In the genomic region with DNA sequence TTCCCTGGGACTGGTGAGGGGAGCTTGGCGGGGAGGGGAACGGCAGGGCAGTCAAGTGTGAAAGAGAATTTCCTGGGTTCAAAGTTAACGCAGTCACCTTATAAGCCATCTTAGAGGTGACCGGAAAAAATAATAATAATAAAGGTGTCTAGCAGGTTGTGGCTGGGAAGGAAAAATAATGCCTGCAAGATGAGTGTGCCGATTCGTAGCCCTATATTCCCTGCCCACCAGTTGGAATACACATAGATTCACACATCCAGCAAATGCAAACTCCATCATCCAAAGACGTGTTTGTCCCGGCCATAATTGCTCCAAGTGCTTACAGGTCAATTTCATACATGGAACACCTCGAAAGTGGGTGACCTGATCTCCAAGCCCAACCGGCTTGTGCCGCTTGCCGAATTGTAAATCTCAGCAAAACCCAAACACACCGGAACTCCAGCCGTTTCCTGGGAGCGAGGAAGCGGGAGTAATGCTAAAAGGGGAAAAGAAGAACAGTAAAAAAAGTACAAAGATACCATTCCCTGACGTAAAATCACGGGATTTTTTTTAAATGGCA, we compare ENCODE assay signal across 8 cellular contexts. TPM values are rescaled to one million over a fixed set of nuclear protein-coding genes. Genes with fewer than 3 reads are reported as not detected.
DNase-seq lines count a peak whose midpoint lies in the region; ATAC-seq lines count a peak whose summit lies in the region.

No MANE protein-coding gene starts in this region.

- H3K9me3 ChIP-seq in right cardiac atrium (ENCODE audit: control insufficient read depth, low read length) = no peaks in the 10 kb centered on the region
- H3K9me3 ChIP-seq in skeletal muscle tissue (ENCODE audit: control insufficient read depth in 3 of 3, low read length in 3 of 3) = peaks cover 0 to 2% (median under 1%) of the 10 kb centered on the region in 3 donors

- no peaks in the 10 kb centered on the region for H3K4me1 ChIP-seq in right cardiac atrium (ENCODE audit: control insufficient read depth, insufficient read depth, low read length)
- H3K4me1 ChIP-seq in skeletal muscle tissue (ENCODE audit: control insufficient read depth in 3 of 3, insufficient read depth in 3 of 3, low read length in 3 of 3) = peaks cover 15 to 19% (median 17%) of the 10 kb centered on the region in 3 donors

- WGBS in right cardiac atrium = under 1% methylated on average over 18 of the region's 18 CpGs

- no peak for ATAC-seq in right cardiac atrium

- peak overlapping the region; percentile 48 to 70 (median 65) for H3K9ac ChIP-seq in skeletal muscle tissue (ENCODE audit: low read depth in 1 of 3, low read length in 3 of 3)

- H3K4me3 ChIP-seq in right cardiac atrium (ENCODE audit: low read length) (peak overlapping the region; percentile 72), skeletal muscle tissue (ENCODE audit: low read length in 3 of 3) (peak overlapping the region; percentile 66 to 83 (median 74))

- DNase-seq in DMS 273 (lab: John Stamatoyannopoulos, UW; ENCODE audit: unreplicated experiment) (peak; percentile 57), DMS 273 treated with DMSO at 0.1 percent for 48 hours (lab: John Stamatoyannopoulos, UW) (no peak), SHP77 (lab: John Stamatoyannopoulos, UW) (peak; percentile 12 to 23), right cardiac atrium (no peak), inferior parietal cortex (ENCODE audit: extremely low spot score) (no peak), CD1c-positive myeloid dendritic cell (ENCODE audit: extremely low spot score) (no peak)
- DNase-seq in stimulated activated naive CD4-positive, alpha-beta T cell treated with Interleukin-2 at 50 U/mL for 16 hours (lab: John Stamatoyannopoulos, UW) = no peak

- H3K36me3 ChIP-seq in skeletal muscle tissue (ENCODE audit: control insufficient read depth in 3 of 3, insufficient read depth in 3 of 3, low read length in 3 of 3) = no peaks in the 10 kb centered on the region

- intact Hi-C loops in right cardiac atrium (cut with DNase I) = loop anchor here in 3 of 4 donors (2.0 to 10.0 kb wide), 3 partner anchors 48 to 60 kb away; no protein-coding TSS in a partner anchor

- no peaks in the 10 kb centered on the region for H3K27me3 ChIP-seq in right cardiac atrium (ENCODE audit: control insufficient read depth, insufficient read depth)
- peaks cover 3 to 53% (median 42%) of the 10 kb centered on the region in 3 donors for H3K27me3 ChIP-seq in skeletal muscle tissue (ENCODE audit: control insufficient read depth in 3 of 3, insufficient read depth in 3 of 3, low read length in 3 of 3)

- H3K27ac ChIP-seq in right cardiac atrium (ENCODE audit: low read length) = peak overlapping the region; percentile 92
- H3K27ac ChIP-seq in skeletal muscle tissue (ENCODE audit: low read depth, low read length) = peak overlapping the region; percentile 77

RNA-seq across cellular contexts. Expression of gene FAT1, which starts 1.3 kb away (rescaled TPM):
- total RNA-seq in right cardiac atrium (10 to 100 TPM; 76.7 to 95.2 (median 82.9) TPM), skeletal muscle tissue (173 TPM)
- 29.7 TPM for polyA plus RNA-seq in right cardiac atrium

Comparison
In these comparisons a context has a peak if more than half of its experiments do, and no peak if none do; other contexts are left out.
1. DNase-seq: peak in DMS 273 (single experiment) and SHP77 (2 of 2); none in DMS 273 treated with DMSO at 0.1 percent for 48 hours (single experiment), right cardiac atrium (0 of 3), inferior parietal cortex (single experiment), CD1c-positive myeloid dendritic cell (single experiment) and stimulated activated naive CD4-positive, alpha-beta T cell treated with Interleukin-2 at 50 U/mL for 16 hours (single experiment).